Comparison of ENCODE assay signal across 9 cellular contexts in genomic region chr7:120951826-120952225, GRCh38. TPM values are rescaled to one million over a fixed set of nuclear protein-coding genes. Genes with fewer than 3 reads are reported as not detected.
DNase-seq lines count a peak whose midpoint lies in the region; ATAC-seq and TF ChIP-seq lines count a peak whose summit lies in the region.
"Had no signal": no experiment of that assay in that cellular context is flagged by ENCODE, and none has a peak within 500 bp of the region (broad histone marks: within the 10 kb centered on the region; RNA-seq: fewer than 3 reads in every experiment).

No MANE protein-coding gene starts in this region.

- no peaks in the 10 kb centered on the region for H3K9me3 Mint-ChIP-seq in activated T-cell treated with anti-CD3 and anti-CD28 coated beads, Interleukin-2, amount 50 U/mL, for 24 hours
- no peaks in the 10 kb centered on the region for H3K9me3 Mint-ChIP-seq in T-helper 2 cell treated with Interferon-gamma antibody and Interleukin-4, amounts not matched to agents 5 μg/mL and 100 μg/mL, for 36 hours

- H3K4me1 Mint-ChIP-seq in activated T-cell treated with anti-CD3 and anti-CD28 coated beads, Interleukin-2, amount 50 U/mL, for 24 hours (ENCODE audit: low read depth) = peaks cover 34% of the 10 kb centered on the region
- peaks cover 30% of the 10 kb centered on the region for H3K4me1 Mint-ChIP-seq in T-helper 2 cell treated with Interferon-gamma antibody and Interleukin-4, amounts not matched to agents 5 μg/mL and 100 μg/mL, for 36 hours (ENCODE audit: low read depth)

- no peak for TF ChIP-seq POLR2A in testis (IDR thresholded peaks at IDR 0.05)

- H3K36me3 Mint-ChIP-seq in activated T-cell treated with anti-CD3 and anti-CD28 coated beads, Interleukin-2, amount 50 U/mL, for 24 hours (ENCODE audit: low read depth) = peaks cover 55% of the 10 kb centered on the region
- peaks cover 34% of the 10 kb centered on the region for H3K36me3 Mint-ChIP-seq in T-helper 2 cell treated with Interferon-gamma antibody and Interleukin-4, amounts not matched to agents 5 μg/mL and 100 μg/mL, for 36 hours (ENCODE audit: low read depth)

- H3K9me3 ChIP-seq in iPS-18a (ENCODE audit: control insufficient read depth, low read depth, low read length) (no peaks in the 10 kb centered on the region), testis (no peaks in the 10 kb centered on the region)

- H3K36me3 ChIP-seq in iPS-18a (ENCODE audit: control insufficient read depth, low read depth, low read length) (peaks cover 33% of the 10 kb centered on the region), testis (ENCODE audit: low read depth, missing control alignments) (no peaks in the 10 kb centered on the region)

- H3K27me3 Mint-ChIP-seq in activated T-cell treated with anti-CD3 and anti-CD28 coated beads, Interleukin-2, amount 50 U/mL, for 24 hours = peaks cover 8% of the 10 kb centered on the region
- H3K27me3 Mint-ChIP-seq in T-helper 2 cell treated with Interferon-gamma antibody and Interleukin-4, amounts not matched to agents 5 μg/mL and 100 μg/mL, for 36 hours (ENCODE audit: low read depth) = peaks cover 6% of the 10 kb centered on the region

- no peak overlapping the region for H3K9ac ChIP-seq in iPS-18a (ENCODE audit: low read length)

- H3K27ac Mint-ChIP-seq in activated T-cell treated with anti-CD3 and anti-CD28 coated beads, Interleukin-2, amount 50 U/mL, for 24 hours = peak overlapping the region; percentile 99
- H3K27ac Mint-ChIP-seq in T-helper 2 cell treated with Interferon-gamma antibody and Interleukin-4, amounts not matched to agents 5 μg/mL and 100 μg/mL, for 36 hours = peak overlapping the region; percentile 74

- H3K27me3 ChIP-seq in iPS-18a (ENCODE audit: control insufficient read depth, insufficient read depth, low read length) (no peaks in the 10 kb centered on the region), testis (no peaks in the 10 kb centered on the region)

- DNase-seq in activated T-cell treated with anti-CD3 and anti-CD28 coated beads, Interleukin-2, amount 50 U/mL, for 24 hours = no peak
- DNase-seq in activated T-cell treated with anti-CD3 and anti-CD28 coated beads for 4 hours (no peak), testis (no peak)
- DNase-seq in T-helper 2 cell treated with Interferon-gamma antibody and Interleukin-4, amounts not matched to agents 5 μg/mL and 100 μg/mL, for 36 hours (ENCODE audit: low spot score) = no peak
- DNase-seq in activated effector memory CD4-positive, alpha-beta T cell treated with anti-CD3 and anti-CD28 coated beads, Interleukin-2, amount 50 U/mL, for 16 hours = no peak
- DNase-seq in stimulated activated CD4-positive, alpha-beta T cell treated with anti-CD3 and anti-CD28 coated beads, Interleukin-15, amount 100 ng/mL, for 24 hours = no peak
- DNase-seq: activated CD4-positive, alpha-beta T cell treated with anti-CD3 and anti-CD28 coated beads, Interleukin-2, amount 50 U/mL, for 4 hours had no signal

- H3K27ac ChIP-seq in iPS-18a (ENCODE audit: low read length) (no peak overlapping the region), testis (peak overlapping the region; percentile 99)

- peak overlapping the region; percentile 97 for H3K4me3 ChIP-seq in iPS-18a (ENCODE audit: low read length)
- peak overlapping the region; percentile 73 to 86 for H3K4me3 ChIP-seq in testis

- no peak for ATAC-seq in HG02623 (IDR thresholded peaks at IDR 0.05; ENCODE audit: unreplicated experiment)

- H3K4me3 Mint-ChIP-seq in activated T-cell treated with anti-CD3 and anti-CD28 coated beads, Interleukin-2, amount 50 U/mL, for 24 hours = peak overlapping the region; percentile 95
- H3K4me3 Mint-ChIP-seq in T-helper 2 cell treated with Interferon-gamma antibody and Interleukin-4, amounts not matched to agents 5 μg/mL and 100 μg/mL, for 36 hours = peak overlapping the region; percentile 93

- H3K4me1 ChIP-seq in iPS-18a (ENCODE audit: control insufficient read depth, low read depth, low read length) (peaks cover 5% of the 10 kb centered on the region), testis (no peaks in the 10 kb centered on the region)

- no peak for TF ChIP-seq CTCF in testis (IDR thresholded peaks at IDR 0.05)

- 30 to 56% methylated on average over 2 of the region's 2 CpGs for WGBS in testis, 2 donors

- intact Hi-C loops in testis (cut with DNase I; ENCODE audit: low total_unique reads) = no loop called here

RNA-seq across cellular contexts. Expression of gene ING3, which starts 1.2 kb away (rescaled TPM):
- total RNA-seq in testis = 10 to 100 TPM; 15.9 to 22.7 TPM
- 14.7 TPM for polyA plus RNA-seq in testis (ENCODE audit: insufficient read depth, low read depth, low replicate concordance)

RNA-seq across cellular contexts. Expression of gene CPED1, which starts 36.7 kb away (rescaled TPM):
- 10 to 100 TPM; 11.8 to 13.1 TPM for total RNA-seq in testis
- 7.4 TPM for polyA plus RNA-seq in testis (ENCODE audit: insufficient read depth, low read depth, low replicate concordance)
